8 cellular contexts compared by ENCODE assay signal in the genomic region with DNA sequence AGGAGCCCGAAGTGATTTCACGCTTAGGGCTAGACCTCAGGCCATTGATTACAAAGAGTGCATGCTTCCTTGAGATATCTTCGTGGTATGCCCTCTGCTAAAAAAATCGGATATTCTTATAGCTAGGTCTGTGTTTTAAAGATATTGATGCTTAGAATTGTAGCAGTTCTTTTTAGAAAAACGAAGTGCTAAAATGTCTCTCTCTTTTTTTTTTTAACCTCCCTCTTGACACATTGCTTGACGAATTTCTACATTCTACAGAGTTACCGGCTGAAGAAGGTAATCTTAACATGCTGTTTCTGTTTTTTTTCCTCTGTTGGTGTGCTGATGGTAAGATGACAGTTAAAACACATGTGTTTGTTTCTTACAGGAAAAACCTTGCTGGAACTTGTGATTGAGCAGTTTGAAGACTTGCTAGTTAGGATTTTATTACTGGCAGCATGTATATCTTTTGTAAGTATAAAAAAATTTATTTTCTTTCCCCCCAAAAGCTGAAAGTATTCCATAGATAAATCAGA. TPM values are rescaled to one million over a fixed set of nuclear protein-coding genes. Genes with fewer than 3 reads are reported as not detected.
A peak's percentile ranks its signal among the peaks of the same experiment; 100 is the strongest.
DNase-seq lines count a peak whose midpoint lies in the region; ATAC-seq, FAIRE-seq and TF ChIP-seq lines count a peak whose summit lies in the region.

No MANE protein-coding gene starts in this region.

- in situ Hi-C loops in IMR-90 (cut with MboI; ENCODE audit: low sequenced_read_pairs): no loop called here

- H3K36me3 ChIP-seq in CD4-positive, alpha-beta memory T cell (ENCODE audit: insufficient read depth, low read length): no peaks in the 10 kb centered on the region
- H3K36me3 ChIP-seq in IMR-90 (ENCODE audit: control insufficient read depth, insufficient read depth, low read length): peaks cover 4% of the 10 kb centered on the region

- no peaks in the 10 kb centered on the region for H3K9me3 ChIP-seq in CD4-positive, alpha-beta memory T cell (ENCODE audit: control insufficient read depth in 1 of 2, low read length in 2 of 2)
- H3K9me3 ChIP-seq in IMR-90 (ENCODE audit: control insufficient read depth, insufficient read depth, low read length): no peaks in the 10 kb centered on the region

- peak overlapping the region; percentile 90 to 92; a peak in 2 of 4 replicates for H4K8ac ChIP-seq in IMR-90 (ENCODE audit: low read depth in 2 of 2, low read length in 2 of 2)

- no peak for DNase-seq in CD4-positive, alpha-beta memory T cell
- DNase-seq in IMR-90 (no peak), NCI-H2081 (lab: John Stamatoyannopoulos, UW) (no peak), HTR-8/SVneo (ENCODE audit: insufficient read length, low spot score) (no peak), D721Med (ENCODE audit: insufficient read length, low spot score) (no peak)
- DNase-seq in central memory CD8-positive, alpha-beta T cell (ENCODE audit: low spot score in 2 of 2): no peak
- DNase-seq in natural killer cell treated with Interleukin-12 subunit alpha and Interleukin-12 subunit beta and Interleukin-15 and Interleukin-18, amount 100 ng/mL, for 72 hours (ENCODE audit: low spot score): no peak

- peaks cover 62% of the 10 kb centered on the region for H3K4me1 ChIP-seq in CD4-positive, alpha-beta memory T cell (ENCODE audit: insufficient read depth, low read length)
- peaks cover 9% of the 10 kb centered on the region for H3K4me1 ChIP-seq in IMR-90 (ENCODE audit: control insufficient read depth, insufficient read depth, low read length)

- BruUV-seq in IMR-90 (replicated peaks; lab: Mats Ljungman, UMichigan): no TSS peak

- TF ChIP-seq RAD21 in IMR-90 (IDR thresholded peaks at IDR 0.05; ENCODE audit: low read length): no peak; the same call in 1 of the 2 replicates

- peaks cover 0 to 19% of the 10 kb centered on the region in 2 experiments; a peak in 2 of 4 replicates for H3K79me1 ChIP-seq in IMR-90 (ENCODE audit: low read depth in 1 of 2, low read length in 2 of 2)

- H3K4me3 ChIP-seq in CD4-positive, alpha-beta memory T cell (ENCODE audit: low read length in 2 of 2): peak overlapping the region; percentile 80 to 88
- peak overlapping the region; percentile 73 for H3K4me3 ChIP-seq in IMR-90 (ENCODE audit: insufficient read depth, low read depth, low read length)

- dilution Hi-C loops in IMR-90 (cut with HindIII; ENCODE audit: low sequenced_read_pairs, unreplicated experiment): no loop called here

- peak overlapping the region; percentile 94 for H3K14ac ChIP-seq in IMR-90 (replicated peaks; ENCODE audit: low read depth, low read length)

- peak overlapping the region; percentile 95 for H2BK5ac ChIP-seq in IMR-90 (ENCODE audit: low read depth, low read length, poor library complexity, severe bottlenecking)

- WGBS in IMR-90 (ENCODE audit: extremely low coverage in 2 of 2, insufficient read length in 1 of 2), 2 experiments: 0% methylated on average over 2 of the region's 7 CpGs; no CpG with 5 or more reads in 1 of the 2 experiments

- no peaks in the 10 kb centered on the region for H3K27me3 ChIP-seq in CD4-positive, alpha-beta memory T cell (ENCODE audit: insufficient read depth, low read length)
- no peaks in the 10 kb centered on the region for H3K27me3 ChIP-seq in IMR-90 (ENCODE audit: control insufficient read depth, insufficient read depth, low read length)

- peak overlapping the region; percentile 99 for H3K23ac ChIP-seq in IMR-90 (ENCODE audit: low read depth, low read length)

- H3K4me2 ChIP-seq in IMR-90 (ENCODE audit: low read depth, low read length): peak overlapping the region; percentile 94

- H4K20me1 ChIP-seq in IMR-90 (ENCODE audit: insufficient read depth, low read length): peaks cover 55% of the 10 kb centered on the region

- no peak for TF ChIP-seq CTCF in IMR-90 (conservative IDR thresholded peaks at IDR 0.05; ENCODE audit: low read depth, low read length)
- TF ChIP-seq CTCF in D721Med (IDR thresholded peaks at IDR 0.05; ENCODE audit: insufficient read depth, missing control alignments): no peak

- peak overlapping the region; percentile 90 for H2AFZ ChIP-seq in IMR-90 (replicated peaks; ENCODE audit: low read length, poor library complexity)

- intact Hi-C loops in CD4-positive, alpha-beta memory T cell (cut with micrococcal nuclease): loop anchor here (5.0 kb wide), 2 partner anchors 170 to 460 kb away; partner anchors contain the start of genes ARPC3 and PPP1CC
- intact Hi-C loops in IMR-90 (cut with micrococcal nuclease): loop anchor here (5.0 kb wide), 1 partner anchor 160 kb away; the partner anchor contains the start of gene IFT81

- FAIRE-seq in HTR-8/SVneo (lab: Jason Lieb, UNC): no peak
- no peak for FAIRE-seq in D721Med (lab: Jason Lieb, UNC)

- peak overlapping the region; percentile 97 for H3K9ac ChIP-seq in IMR-90 (ENCODE audit: low read depth, low read length)

- peak overlapping the region; percentile 89 to 98 (median 93) for H3K27ac Mint-ChIP-seq in CD4-positive, alpha-beta memory T cell
- peak overlapping the region; percentile 98 for H3K27ac Mint-ChIP-seq in central memory CD8-positive, alpha-beta T cell (ENCODE audit: low read depth)
- peak overlapping the region; percentile 11 to 75 for H3K27ac Mint-ChIP-seq in natural killer cell treated with Interleukin-12 subunit alpha and Interleukin-12 subunit beta and Interleukin-15 and Interleukin-18, amount 100 ng/mL, for 72 hours

- H4K91ac ChIP-seq in IMR-90 (ENCODE audit: insufficient read depth, low read depth, low read length): peak overlapping the region; percentile 96; the same call in 1 of the 2 replicates

- H4K5ac ChIP-seq in IMR-90 (ENCODE audit: low read depth, low read length): peak overlapping the region; percentile 17; the same call in 1 of the 2 replicates

- H3K9me1 ChIP-seq in IMR-90 (ENCODE audit: insufficient read depth, low read length): 0 out of 2 replicates have a peak, but pooled peaks cover 6% of the 10 kb centered on the region

- peak overlapping the region; percentile 91 for H2AK5ac ChIP-seq in IMR-90 (ENCODE audit: low read depth, low read length)

- H3K4me1 Mint-ChIP-seq in CD4-positive, alpha-beta memory T cell: peaks cover 44 to 67% (median 54%) of the 10 kb centered on the region in 4 donors
- H3K4me1 Mint-ChIP-seq in central memory CD8-positive, alpha-beta T cell: peaks cover 46% of the 10 kb centered on the region
- H3K4me1 Mint-ChIP-seq in natural killer cell treated with Interleukin-12 subunit alpha and Interleukin-12 subunit beta and Interleukin-15 and Interleukin-18, amount 100 ng/mL, for 72 hours (ENCODE audit: low read depth in 2 of 2): peaks cover 38 to 47% of the 10 kb centered on the region in 2 donors

- peak overlapping the region; percentile 21; the same call in 1 of the 2 replicates for H2BK120ac ChIP-seq in IMR-90 (ENCODE audit: low read depth, low read length)

- no peak overlapping the region for H2BK20ac ChIP-seq in IMR-90 (ENCODE audit: low read depth, low read length)

- H2BK15ac ChIP-seq in IMR-90 (ENCODE audit: low read depth, low read length): no peak overlapping the region; the same call in 2 of the 3 replicates

- peak overlapping the region; percentile 84 for H3K27ac ChIP-seq in CD4-positive, alpha-beta memory T cell (ENCODE audit: low read depth, low read length)
- H3K27ac ChIP-seq in IMR-90 (ENCODE audit: insufficient read depth, low read length): peak overlapping the region; percentile 98

- peak overlapping the region; percentile 63 for H3K18ac ChIP-seq in IMR-90 (ENCODE audit: low read depth, low read length)

- H2AK9ac ChIP-seq in IMR-90 (replicated peaks; ENCODE audit: low read depth, low read length, poor library complexity): peak overlapping the region; percentile 98

- TF ChIP-seq POLR2A in IMR-90 (IDR thresholded peaks at IDR 0.05; ENCODE audit: low read depth, low read length): no peak; the same call in 1 of the 2 replicates

- peak overlapping the region; percentile 88 for H3K56ac ChIP-seq in IMR-90 (ENCODE audit: extremely low read depth, insufficient read depth, low read length)

- H3K36me3 Mint-ChIP-seq in CD4-positive, alpha-beta memory T cell: peaks cover 10 to 36% of the 10 kb centered on the region in 2 donors
- peaks cover 24% of the 10 kb centered on the region for H3K36me3 Mint-ChIP-seq in central memory CD8-positive, alpha-beta T cell (ENCODE audit: insufficient read depth)
- peaks cover 26% of the 10 kb centered on the region for H3K36me3 Mint-ChIP-seq in natural killer cell treated with Interleukin-12 subunit alpha and Interleukin-12 subunit beta and Interleukin-15 and Interleukin-18, amount 100 ng/mL, for 72 hours

- POLR2A ChIA-PET in CD4-positive, alpha-beta memory T cell (lab: Charles Lee; ENCODE audit: partially characterized antibody): interaction anchor here (0.8 to 3.1 kb wide), 8 partner anchors 11 to 220 kb away, joined by 3 to 25 read pairs (median 6); partner anchors contain the start of genes ARPC3, RAD9B and VPS29
- POLR2A ChIA-PET in IMR-90 (lab: Charles Lee; ENCODE audit: unreplicated experiment): interaction anchor here (0.6 kb wide), 1 partner anchor 70 kb away, joined by 3 read pairs; no protein-coding TSS in a partner anchor

- ATAC-seq in IMR-90 (ENCODE audit: low read depth) (no peak), GM19324 (IDR thresholded peaks at IDR 0.05; ENCODE audit: low FRiP score, unreplicated experiment) (no peak)
- no peak for ATAC-seq in central memory CD8-positive, alpha-beta T cell (replicated peaks; ENCODE audit: extremely low read depth, poor library complexity, severe bottlenecking)
- ATAC-seq in natural killer cell treated with Interleukin-12 subunit alpha and Interleukin-12 subunit beta and Interleukin-15 and Interleukin-18, amount 100 ng/mL, for 72 hours: no peak

- H3K4ac ChIP-seq in IMR-90 (ENCODE audit: low read depth, low read length): peak overlapping the region; percentile 99

- no peaks in the 10 kb centered on the region for H3K9me3 Mint-ChIP-seq in CD4-positive, alpha-beta memory T cell
- H3K9me3 Mint-ChIP-seq in central memory CD8-positive, alpha-beta T cell: no peaks in the 10 kb centered on the region
- H3K9me3 Mint-ChIP-seq in natural killer cell treated with Interleukin-12 subunit alpha and Interleukin-12 subunit beta and Interleukin-15 and Interleukin-18, amount 100 ng/mL, for 72 hours: no peaks in the 10 kb centered on the region

- CTCF ChIA-PET in CD4-positive, alpha-beta memory T cell (lab: Charles Lee; ENCODE audit: partially characterized antibody): interaction anchor here (2.8 kb wide), 1 partner anchor 149 kb away, joined by 11 read pairs; no protein-coding TSS in a partner anchor
- CTCF ChIA-PET in IMR-90 (lab: Yijun Ruan, JAX): interaction anchor here (0.6 kb wide), 1 partner anchor 33 kb away, joined by 3 read pairs; no protein-coding TSS in a partner anchor

- H3K4me3 Mint-ChIP-seq in CD4-positive, alpha-beta memory T cell: peak overlapping the region; percentile 78 to 94 (median 92)
- H3K4me3 Mint-ChIP-seq in central memory CD8-positive, alpha-beta T cell: peak overlapping the region; percentile 93
- H3K4me3 Mint-ChIP-seq in natural killer cell treated with Interleukin-12 subunit alpha and Interleukin-12 subunit beta and Interleukin-15 and Interleukin-18, amount 100 ng/mL, for 72 hours: peak overlapping the region; percentile 91

- H3K27me3 Mint-ChIP-seq in CD4-positive, alpha-beta memory T cell: no peaks in the 10 kb centered on the region
- no peaks in the 10 kb centered on the region for H3K27me3 Mint-ChIP-seq in central memory CD8-positive, alpha-beta T cell
- H3K27me3 Mint-ChIP-seq in natural killer cell treated with Interleukin-12 subunit alpha and Interleukin-12 subunit beta and Interleukin-15 and Interleukin-18, amount 100 ng/mL, for 72 hours: no peaks in the 10 kb centered on the region

RNA-seq across cellular contexts. Expression of gene ATP2A2, which starts 1.4 kb away (rescaled TPM):
- total RNA-seq in CD4-positive, alpha-beta memory T cell: 10 to 100 TPM; 90.4 to 91.0 TPM
- polyA plus RNA-seq in CD4-positive, alpha-beta memory T cell: 1 to 10 TPM; 1.8 to 5.5 TPM
- total RNA-seq in IMR-90 (2012; rRNA removed): 225 and 230 TPM in 2 replicates
- polyA plus RNA-seq in IMR-90 (2012; rRNA removed): 148 and 166 TPM in 2 replicates
- polyA plus RNA-seq in IMR-90 (2012; cell fraction: cytosol; rRNA removed): 96.0 and 107 TPM in 2 replicates
- 278 and 358 TPM in 2 replicates for polyA plus RNA-seq in IMR-90 (2012; cell fraction: nucleus; rRNA removed; ENCODE audit: low replicate concordance)
- 100 to 1,000 TPM; 247 to 359 TPM for total RNA-seq in natural killer cell treated with Interleukin-12 subunit alpha and Interleukin-12 subunit beta and Interleukin-15 and Interleukin-18, amount 100 ng/mL, for 72 hours

Comparison
In these comparisons a context has a peak if more than half of its experiments do, and no peak if none do; other contexts are left out.
1. H3K27ac Mint-ChIP-seq: peak in every context shown above with its lines; median percentile 98 in central memory CD8-positive, alpha-beta T cell; 93 in CD4-positive, alpha-beta memory T cell; 43 in natural killer cell treated with Interleukin-12 subunit alpha and Interleukin-12 subunit beta and Interleukin-15 and Interleukin-18, amount 100 ng/mL, for 72 hours.